In the genomic region with DNA sequence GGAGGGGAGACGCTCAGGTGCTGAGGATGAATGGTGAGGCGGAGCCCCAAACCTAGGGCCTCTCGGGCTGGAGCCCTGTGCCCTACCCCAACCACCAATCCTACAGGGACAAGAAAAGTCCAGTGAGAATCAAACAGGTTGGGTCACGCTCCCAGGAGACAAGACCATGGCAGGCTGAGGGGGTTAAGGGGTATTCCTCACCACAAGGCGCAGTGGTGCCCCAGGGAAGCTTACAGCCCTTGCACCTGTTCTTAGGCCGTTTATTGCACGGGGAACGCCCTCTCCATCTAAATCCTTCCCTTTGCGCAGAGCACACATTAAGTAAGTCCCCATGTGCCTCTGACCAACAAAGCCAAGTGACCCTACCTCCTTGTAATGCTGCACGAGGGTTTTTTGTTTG, we compare ENCODE assay signal across 19 cellular contexts.
"Had no signal": no experiment of that assay in that cellular context is flagged by ENCODE, and none has a peak within 500 bp of the region (broad histone marks: within the 10 kb centered on the region; RNA-seq: fewer than 3 reads in every experiment).

No MANE protein-coding gene starts in this region.

- H3K27me3 ChIP-seq: brain microvascular endothelial cell, pancreas, uterus had no signal

- H3K27ac ChIP-seq: brain microvascular endothelial cell, pancreas, sigmoid colon, tibial artery, uterus had no signal

- H3K27ac Mint-ChIP-seq: activated B cell treated with CpG ODN at 0.5 μM for 24 hours; activated CD4-positive, alpha-beta T cell treated with anti-CD3 and anti-CD28 coated beads, Interleukin-2, amount 10 ng/mL, durations not matched to agents 24 days and 14 days; activated CD8-positive, alpha-beta T cell treated with anti-CD3 and anti-CD28 coated beads, Interleukin-2, amount 10 ng/mL, durations not matched to agents 7 days and 5 days; activated naive CD8-positive, alpha-beta T cell treated with anti-CD3 and anti-CD28 coated beads for 36 hours; activated T-helper 1 cell treated with anti-CD3 and anti-CD28 coated beads, Interleukin-12 subunit alpha, Interleukin-12 subunit beta, Interleukin-2, Interleukin-4 antibody, amounts not matched to agents 30 ng/mL and 10 ng/mL and 1 ng/mL, durations not matched to agents 14 hours and 24 hours and 36 hours had no signal

- H3K4me1 ChIP-seq: pancreas had no signal

- H3K4me3 Mint-ChIP-seq: activated B cell treated with CpG ODN at 0.5 μM for 24 hours; activated CD4-positive, alpha-beta T cell treated with anti-CD3 and anti-CD28 coated beads, Interleukin-2, amount 10 ng/mL, durations not matched to agents 24 days and 14 days; activated CD8-positive, alpha-beta T cell treated with anti-CD3 and anti-CD28 coated beads, Interleukin-2, amount 10 ng/mL, durations not matched to agents 7 days and 5 days; activated naive CD8-positive, alpha-beta T cell treated with anti-CD3 and anti-CD28 coated beads for 36 hours; activated T-helper 1 cell treated with anti-CD3 and anti-CD28 coated beads, Interleukin-12 subunit alpha, Interleukin-12 subunit beta, Interleukin-2, Interleukin-4 antibody, amounts not matched to agents 30 ng/mL and 10 ng/mL and 1 ng/mL, durations not matched to agents 14 hours and 24 hours and 36 hours; memory B cell had no signal

- H3K9me3 Mint-ChIP-seq: activated CD4-positive, alpha-beta T cell treated with anti-CD3 and anti-CD28 coated beads, Interleukin-2, amount 10 ng/mL, durations not matched to agents 24 days and 14 days; activated T-helper 1 cell treated with anti-CD3 and anti-CD28 coated beads, Interleukin-12 subunit alpha, Interleukin-12 subunit beta, Interleukin-2, Interleukin-4 antibody, amounts not matched to agents 30 ng/mL and 10 ng/mL and 1 ng/mL, durations not matched to agents 14 hours and 24 hours and 36 hours; memory B cell had no signal

- H3K36me3 ChIP-seq: uterus had no signal

- H3K9me3 ChIP-seq: pancreas, sigmoid colon had no signal

- H3K4me3 ChIP-seq: pancreas, sigmoid colon, tibial artery, uterus had no signal

- ATAC-seq: activated CD8-positive, alpha-beta T cell treated with anti-CD3 and anti-CD28 coated beads, Interleukin-2, amount 10 ng/mL, durations not matched to agents 7 days and 5 days; left ventricle myocardium superior; pancreas had no signal

- H3K4me1 Mint-ChIP-seq: activated CD4-positive, alpha-beta T cell treated with anti-CD3 and anti-CD28 coated beads, Interleukin-2, amount 10 ng/mL, durations not matched to agents 24 days and 14 days; activated naive CD8-positive, alpha-beta T cell treated with anti-CD3 and anti-CD28 coated beads for 36 hours had no signal

- DNase-seq: activated B cell treated with CpG ODN at 0.5 μM for 24 hours; activated CD4-positive, alpha-beta T cell treated with anti-CD3 and anti-CD28 coated beads, Interleukin-2, amount 10 ng/mL, durations not matched to agents 24 days and 14 days; activated CD8-positive, alpha-beta memory T cell treated with anti-CD3 and anti-CD28 coated beads, Interleukin-2, amount 50 U/mL, for 48 hours; activated CD8-positive, alpha-beta T cell treated with anti-CD3 and anti-CD28 coated beads, Interleukin-2, amount 10 ng/mL, durations not matched to agents 7 days and 5 days; activated naive CD8-positive, alpha-beta T cell treated with anti-CD3 and anti-CD28 coated beads for 36 hours; brain microvascular endothelial cell; effector memory CD4-positive, alpha-beta T cell; foreskin melanocyte; left ventricle myocardium superior; pancreas; stimulated activated CD4-positive, alpha-beta T cell treated with anti-CD3 and anti-CD28 coated beads, Interleukin-12 subunit alpha, Interleukin-12 subunit beta, amount 100 ng/mL, for 4 hours; stimulated activated CD4-positive, alpha-beta T cell treated with anti-CD3 and anti-CD28 coated beads, Interleukin-2, amount 100 ng/mL, for 24 hours; stimulated activated naive CD4-positive, alpha-beta T cell; T-helper 2 cell; tibial artery; uterus had no signal
